In the genomic region with DNA sequence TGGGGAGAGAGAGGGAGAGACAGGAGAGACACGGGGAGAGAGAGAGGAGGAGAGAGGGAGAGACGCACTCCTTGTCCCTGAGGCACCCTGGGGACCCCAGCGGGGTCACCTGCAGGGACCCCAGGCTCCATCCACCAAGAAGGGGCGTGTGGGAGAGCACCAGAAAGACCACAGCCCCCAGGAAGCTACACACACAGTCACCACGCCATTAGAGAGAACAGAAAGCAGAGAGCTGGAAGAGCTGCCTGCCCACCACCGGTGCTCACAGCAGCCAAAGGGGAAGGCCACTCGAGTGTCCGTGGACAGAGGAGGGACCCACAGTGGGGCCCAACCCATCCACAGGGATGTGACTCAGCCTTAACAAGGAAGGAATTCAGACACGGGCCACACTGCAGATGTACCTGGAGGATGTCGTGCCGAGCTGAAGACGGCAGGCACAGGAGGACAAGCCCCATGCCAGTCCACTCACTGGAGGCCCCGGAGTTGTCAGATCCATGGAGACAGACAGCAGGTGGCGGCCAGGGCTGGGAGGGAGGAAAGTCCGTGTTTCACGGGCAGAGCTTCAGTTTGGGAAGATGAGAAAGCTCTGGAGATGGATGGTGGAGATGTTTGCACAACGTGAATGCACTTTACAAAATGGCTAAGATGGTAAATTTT, we compare ENCODE assay signal across 1 cellular context.
TF ChIP-seq lines count a peak whose summit lies in the region.

No MANE protein-coding gene starts in this region.

TF ChIP-seq in K562, 482 proteins besides CTCF, POLR2A, EP300 and RAD21 (continued from another document):
- no peak for TF ChIP-seq CLOCK (CRISPR knock-in tag; IDR thresholded peaks at IDR 0.05; ENCODE audit: borderline replicate concordance)
- no peak for TF ChIP-seq TCF7 (IDR thresholded peaks at IDR 0.05; ENCODE audit: borderline replicate concordance)
- TF ChIP-seq KDM5B (IDR thresholded peaks at IDR 0.05; ENCODE audit: insufficient replicate concordance, low read depth, low read length) = no peak
- no peak for TF ChIP-seq TCF7L2 (IDR thresholded peaks at IDR 0.05; ENCODE audit: low read depth, low read length)
- TF ChIP-seq HDAC2 (IDR thresholded peaks at IDR 0.05) = no peak
- no peak for TF ChIP-seq CBX2 (IDR thresholded peaks at IDR 0.05; ENCODE audit: insufficient read depth, low read length, poor library complexity, severe bottlenecking)
- TF ChIP-seq SRSF9 (IDR thresholded peaks at IDR 0.05; ENCODE audit: borderline replicate concordance, low read depth, low read length) = no peak
- no peak for TF ChIP-seq ZFP36 (IDR thresholded peaks at IDR 0.05; ENCODE audit: low read depth, low read length, partially characterized antibody)
- TF ChIP-seq LEF1 (IDR thresholded peaks at IDR 0.05) = no peak
- TF ChIP-seq L3MBTL2 (IDR thresholded peaks at IDR 0.05) = no peak
